Comparison of ENCODE assay signal across 21 cellular contexts in genomic region chr3:36444909-36445308, GRCh38.
DNase-seq lines count a peak whose midpoint lies in the region; ATAC-seq, FAIRE-seq and TF ChIP-seq lines count a peak whose summit lies in the region.
"Had no signal": no experiment of that assay in that cellular context is flagged by ENCODE, and none has a peak within 500 bp of the region (broad histone marks: within the 10 kb centered on the region; RNA-seq: fewer than 3 reads in every experiment).

No MANE protein-coding gene starts in this region.

- no peaks in the 10 kb centered on the region for H3K9me3 ChIP-seq in endodermal cell (ENCODE audit: control insufficient read depth, low read length)
- H3K9me3 ChIP-seq: adrenal gland had no signal

- H3K36me3 ChIP-seq in endodermal cell (ENCODE audit: control insufficient read depth, insufficient read depth, low read length), result no peaks in the 10 kb centered on the region
- H3K36me3 ChIP-seq: adrenal gland had no signal

- no peak for ATAC-seq in GM21381 (IDR thresholded peaks at IDR 0.05; ENCODE audit: unreplicated experiment)
- ATAC-seq: GM12878, sciatic nerve had no signal

- H3K27ac Mint-ChIP-seq in endodermal cell, result peak overlapping the region; percentile 60
- H3K27ac Mint-ChIP-seq: activated CD4-positive, alpha-beta memory T cell treated with anti-CD3 and anti-CD28 coated beads, Interleukin-2, amount 10 ng/mL, durations not matched to agents 7 days and 5 days; activated T-helper 1 cell treated with anti-CD3 and anti-CD28 coated beads, Interleukin-12 subunit alpha, Interleukin-12 subunit beta, Interleukin-2, Interleukin-4 antibody, amounts not matched to agents 30 ng/mL and 10 ng/mL and 1 ng/mL, durations not matched to agents 14 hours and 24 hours and 36 hours; CD4-positive, alpha-beta T cell had no signal

- H3K9ac ChIP-seq in endodermal cell (ENCODE audit: extremely low read depth, low read length, poor library complexity, severe bottlenecking), result no peak overlapping the region

- H3K27me3 ChIP-seq in endodermal cell (ENCODE audit: control insufficient read depth, insufficient read depth, low read length, poor library complexity, severe bottlenecking), result no peaks in the 10 kb centered on the region
- H3K27me3 ChIP-seq: adrenal gland had no signal

- peak; percentile 79 for FAIRE-seq in RCC 7860 (lab: Jason Lieb, UNC)
- FAIRE-seq: GM12878, kidney, TTC549 had no signal

- no peaks in the 10 kb centered on the region for H3K9me3 Mint-ChIP-seq in endodermal cell
- H3K9me3 Mint-ChIP-seq: activated CD4-positive, alpha-beta memory T cell treated with anti-CD3 and anti-CD28 coated beads, Interleukin-2, amount 10 ng/mL, durations not matched to agents 7 days and 5 days; activated T-helper 1 cell treated with anti-CD3 and anti-CD28 coated beads, Interleukin-12 subunit alpha, Interleukin-12 subunit beta, Interleukin-2, Interleukin-4 antibody, amounts not matched to agents 30 ng/mL and 10 ng/mL and 1 ng/mL, durations not matched to agents 14 hours and 24 hours and 36 hours; CD4-positive, alpha-beta T cell had no signal

- no peak overlapping the region for H3K4me3 Mint-ChIP-seq in endodermal cell
- H3K4me3 Mint-ChIP-seq: activated CD4-positive, alpha-beta memory T cell treated with anti-CD3 and anti-CD28 coated beads, Interleukin-2, amount 10 ng/mL, durations not matched to agents 7 days and 5 days; activated T-helper 1 cell treated with anti-CD3 and anti-CD28 coated beads, Interleukin-12 subunit alpha, Interleukin-12 subunit beta, Interleukin-2, Interleukin-4 antibody, amounts not matched to agents 30 ng/mL and 10 ng/mL and 1 ng/mL, durations not matched to agents 14 hours and 24 hours and 36 hours; CD4-positive, alpha-beta T cell had no signal

- no peaks in the 10 kb centered on the region for H3K4me1 ChIP-seq in endodermal cell (ENCODE audit: control insufficient read depth, insufficient read depth, low read length)

- no peaks in the 10 kb centered on the region for H3K27me3 Mint-ChIP-seq in endodermal cell (ENCODE audit: insufficient read depth)
- H3K27me3 Mint-ChIP-seq: activated CD4-positive, alpha-beta memory T cell treated with anti-CD3 and anti-CD28 coated beads, Interleukin-2, amount 10 ng/mL, durations not matched to agents 7 days and 5 days; CD4-positive, alpha-beta T cell had no signal

- H3K27ac ChIP-seq in endodermal cell (ENCODE audit: low read depth, low read length), result no peak overlapping the region
- H3K27ac ChIP-seq: adrenal gland, SK-N-MC had no signal

- no peaks in the 10 kb centered on the region for H3K36me3 Mint-ChIP-seq in endodermal cell (ENCODE audit: low read depth)

- WGBS in endodermal cell (ENCODE audit: insufficient coverage in 1 of 2, insufficient read length in 1 of 2), 2 experiments, result 78 to 84% methylated on average over 1 of the region's 1 CpG

- no peak for TF ChIP-seq CTCF in endodermal cell (conservative IDR thresholded peaks at IDR 0.05)

- peaks cover 2% of the 10 kb centered on the region for H3K4me1 Mint-ChIP-seq in endodermal cell
- H3K4me1 Mint-ChIP-seq: activated CD4-positive, alpha-beta memory T cell treated with anti-CD3 and anti-CD28 coated beads, Interleukin-2, amount 10 ng/mL, durations not matched to agents 7 days and 5 days had no signal

- DNase-seq in GM04503 (ENCODE audit: low read depth) (peak; percentile 40), RCC 7860 (ENCODE audit: low spot score) (peak; percentile 65), endodermal cell (no peak), skeletal muscle cell (ENCODE audit: low read depth) (peak; percentile 41), NCI-H345 (lab: John Stamatoyannopoulos, UW) (no peak)
- DNase-seq in activated CD4-positive, alpha-beta T cell treated with anti-CD3 and anti-CD28 coated beads, Interleukin-2, amount 50 U/mL, for 4 hours, result no peak
- DNase-seq: activated CD4-positive, alpha-beta memory T cell treated with anti-CD3 and anti-CD28 coated beads, Interleukin-2, amount 10 ng/mL, durations not matched to agents 7 days and 5 days; CD4-positive, alpha-beta T cell; KG1; kidney; NCI-H146; NCI-H510A; stimulated activated CD4-positive, alpha-beta T cell treated with anti-CD3 and anti-CD28 coated beads, Interleukin-2, amount 100 ng/mL, for 48 hours; stimulated activated CD8-positive, alpha-beta memory T cell treated with anti-CD3 and anti-CD28 coated beads, Interleukin-4, amount 100 ng/mL, for 48 hours had no signal

- no peak overlapping the region for H3K4me3 ChIP-seq in endodermal cell (ENCODE audit: low read length)
- H3K4me3 ChIP-seq in skeletal muscle cell (ENCODE audit: low read depth, low read length), result no peak overlapping the region
- H3K4me3 ChIP-seq: adrenal gland, GM12878, SK-N-MC had no signal

Comparison
In these comparisons a context has a peak if more than half of its experiments do, and no peak if none do; other contexts are left out.
1. DNase-seq: peak in GM04503 (single experiment), RCC 7860 (single experiment) and skeletal muscle cell (single experiment); none in endodermal cell (single experiment), NCI-H345 (single experiment) and activated CD4-positive, alpha-beta T cell treated with anti-CD3 and anti-CD28 coated beads, Interleukin-2, amount 50 U/mL, for 4 hours (0 of 2).